ENCODE assay signal across 3 cellular contexts in genomic region chr21:25127811-25128210, GRCh38.
"Had no signal": no experiment of that assay in that cellular context is flagged by ENCODE, and none has a peak within 500 bp of the region (broad histone marks: within the 10 kb centered on the region; RNA-seq: fewer than 3 reads in every experiment).

No MANE protein-coding gene starts in this region.

- H3K4me3 ChIP-seq: GM12878 had no signal

- DNase-seq: GDM1, GF-D8 had no signal

- ATAC-seq: GM12878 had no signal
